1 cellular context compared by ENCODE assay signal in the genomic region with DNA sequence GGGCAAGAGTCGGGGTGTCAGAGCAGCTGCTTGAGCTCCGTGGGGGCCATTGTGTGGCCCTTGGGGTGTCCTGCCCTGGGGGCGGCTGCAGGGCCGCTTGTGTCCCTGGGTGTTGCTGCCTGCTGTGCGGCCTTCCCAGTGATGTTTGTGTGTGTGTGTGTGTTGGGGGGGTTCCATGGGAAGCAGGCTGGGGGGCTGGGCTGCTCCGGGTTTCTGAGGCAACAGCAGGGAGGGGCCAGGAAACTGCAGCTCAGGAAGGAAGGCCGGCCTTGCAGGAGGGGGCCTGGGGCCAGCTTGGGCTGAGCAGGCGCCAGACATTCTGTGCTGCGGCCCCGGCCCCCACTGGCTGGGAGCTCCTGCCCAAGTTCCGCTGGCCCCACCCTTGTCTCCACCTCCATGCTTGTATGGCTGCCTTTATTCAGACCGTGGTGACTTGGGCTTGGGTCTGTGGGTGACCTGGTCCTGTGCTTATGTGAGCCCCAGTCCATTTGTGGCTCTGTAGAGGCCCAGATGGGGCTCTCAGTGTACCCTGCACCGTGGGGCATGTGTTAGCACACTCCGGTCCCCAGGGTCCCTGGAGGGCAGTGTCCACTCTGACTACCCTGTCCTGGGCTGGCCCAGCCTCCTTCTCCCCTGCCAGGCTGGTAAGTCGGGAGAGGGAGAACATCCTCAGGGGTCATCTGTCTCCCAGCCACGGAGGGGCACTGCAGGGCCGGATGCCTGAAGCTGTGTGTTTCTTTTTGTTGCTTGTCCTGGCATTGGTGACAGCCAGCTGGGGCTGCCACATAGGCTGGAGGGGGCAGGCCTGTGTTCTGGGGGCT.
TF ChIP-seq lines count a peak whose summit lies in the region.

No MANE protein-coding gene starts in this region.

TF ChIP-seq in HepG2, 621 proteins besides CTCF, POLR2A, EP300 and RAD21 (continued from another document and continues in another):
- TF ChIP-seq ZNF687 (CRISPR knock-in tag; IDR thresholded peaks at IDR 0.05) (peak; percentile 71), ZNF510 (CRISPR knock-in tag; IDR thresholded peaks at IDR 0.05; ENCODE audit: low read depth) (no peak), SRSF4 (IDR thresholded peaks at IDR 0.05; ENCODE audit: low read depth, low read length, poor library complexity, severe bottlenecking) (no peak), ZNF142 (CRISPR knock-in tag; IDR thresholded peaks at IDR 0.05) (peak; percentile 90), ZNF777 (CRISPR knock-in tag; IDR thresholded peaks at IDR 0.05) (peak; percentile 51), ZNF256 (CRISPR knock-in tag; conservative IDR thresholded peaks at IDR 0.05) (peak; percentile 76; the same call in 1 of the 2 replicates), CCAR2 (optimal IDR thresholded peaks at IDR 0.05; ENCODE audit: low read depth, low read length) (peak; percentile 26), ZNF788 (CRISPR knock-in tag; IDR thresholded peaks at IDR 0.05; ENCODE audit: borderline replicate concordance) (peak; percentile 89; the same call in 1 of the 2 replicates), REXO4 (CRISPR knock-in tag; IDR thresholded peaks at IDR 0.05; ENCODE audit: borderline replicate concordance) (no peak), ZMYM2 (CRISPR knock-in tag; IDR thresholded peaks at IDR 0.05) (no peak; the same call in 1 of the 2 replicates), SMARCC2 (IDR thresholded peaks at IDR 0.05) (no peak), CBX1 (IDR thresholded peaks at IDR 0.05; ENCODE audit: low read depth) (peak; percentile 50), ELF3 (CRISPR knock-in tag; IDR thresholded peaks at IDR 0.05) (peak; percentile 87), USF2 (IDR thresholded peaks at IDR 0.05; ENCODE audit: low read depth, low read length) (no peak), USF2 (CRISPR knock-in tag; IDR thresholded peaks at IDR 0.05; ENCODE audit: borderline replicate concordance) (no peak), HOXD1 (CRISPR knock-in tag; IDR thresholded peaks at IDR 0.05) (peak; percentile 45), CREB1 (IDR thresholded peaks at IDR 0.05) (no peak), CREB1 (CRISPR knock-in tag; IDR thresholded peaks at IDR 0.05) (no peak), GABPA (IDR thresholded peaks at IDR 0.05; ENCODE audit: low read depth, low read length) (no peak), GABPA (CRISPR knock-in tag; IDR thresholded peaks at IDR 0.05; ENCODE audit: low read depth) (peak; percentile 29; the same call in 1 of the 2 replicates), JDP2 (CRISPR knock-in tag; IDR thresholded peaks at IDR 0.05; ENCODE audit: borderline replicate concordance) (no peak), ZIK1 (CRISPR knock-in tag; IDR thresholded peaks at IDR 0.05; ENCODE audit: borderline replicate concordance, low read depth) (no peak), KDM5B (CRISPR knock-in tag; IDR thresholded peaks at IDR 0.05; ENCODE audit: borderline replicate concordance) (peak; percentile 84), REST (IDR thresholded peaks at IDR 0.05; ENCODE audit: borderline replicate concordance in 1 of 2, low read depth in 1 of 2, low read length in 2 of 2) (no peak), RBM22 (optimal IDR thresholded peaks at IDR 0.05; ENCODE audit: low read length) (peak; percentile 19), RFX5 (IDR thresholded peaks at IDR 0.05; ENCODE audit: low read depth, low read length) (peak; percentile 69), ATF4 (CRISPR knock-in tag; IDR thresholded peaks at IDR 0.05) (peak in 1 of 2 experiments; percentile 73; a peak in 2 of 4 replicates), NFE2L2 (IDR thresholded peaks at IDR 0.05; ENCODE audit: low read length) (no peak), NR2F6 (IDR thresholded peaks at IDR 0.05) (peak; percentile 45), NR2F6 (CRISPR knock-in tag; IDR thresholded peaks at IDR 0.05) (peak; percentile 72), ZNF660 (CRISPR knock-in tag; IDR thresholded peaks at IDR 0.05; ENCODE audit: borderline replicate concordance, low read depth) (0 out of 2 replicates have a peak, but pooled peaks have one; percentile 91)
- TF ChIP-seq, protein P1, sequence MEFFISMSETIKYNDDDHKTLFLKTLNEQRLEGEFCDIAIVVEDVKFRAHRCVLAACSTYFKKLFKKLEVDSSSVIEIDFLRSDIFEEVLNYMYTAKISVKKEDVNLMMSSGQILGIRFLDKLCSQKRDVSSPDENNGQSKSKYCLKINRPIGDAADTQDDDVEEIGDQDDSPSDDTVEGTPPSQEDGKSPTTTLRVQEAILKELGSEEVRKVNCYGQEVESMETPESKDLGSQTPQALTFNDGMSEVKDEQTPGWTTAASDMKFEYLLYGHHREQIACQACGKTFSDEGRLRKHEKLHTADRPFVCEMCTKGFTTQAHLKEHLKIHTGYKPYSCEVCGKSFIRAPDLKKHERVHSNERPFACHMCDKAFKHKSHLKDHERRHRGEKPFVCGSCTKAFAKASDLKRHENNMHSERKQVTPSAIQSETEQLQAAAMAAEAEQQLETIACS (CRISPR knock-in tag; IDR thresholded peaks at IDR 0.05), result no peak
- TF ChIP-seq, protein P2, sequence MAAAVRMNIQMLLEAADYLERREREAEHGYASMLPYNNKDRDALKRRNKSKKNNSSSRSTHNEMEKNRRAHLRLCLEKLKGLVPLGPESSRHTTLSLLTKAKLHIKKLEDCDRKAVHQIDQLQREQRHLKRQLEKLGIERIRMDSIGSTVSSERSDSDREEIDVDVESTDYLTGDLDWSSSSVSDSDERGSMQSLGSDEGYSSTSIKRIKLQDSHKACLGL (CRISPR knock-in tag; IDR thresholded peaks at IDR 0.05), result peak; percentile 81
